In genomic region chr13:107119989-107120881, GRCh38 we compare ENCODE assay signal across 19 cellular contexts.
DNase-seq lines count a peak whose midpoint lies in the region; ATAC-seq and TF ChIP-seq lines count a peak whose summit lies in the region.
"Had no signal": no experiment of that assay in that cellular context is flagged by ENCODE, and none has a peak within 500 bp of the region (broad histone marks: within the 10 kb centered on the region; RNA-seq: fewer than 3 reads in every experiment).

No MANE protein-coding gene starts in this region.

- no peaks in the 10 kb centered on the region for H3K27me3 ChIP-seq in Caco-2 (replicated peaks; ENCODE audit: control insufficient read depth, insufficient read depth, low read length)
- H3K27me3 ChIP-seq in foreskin keratinocyte = no peaks in the 10 kb centered on the region

- H3K4me3 Mint-ChIP-seq in Caco-2 (ENCODE audit: unreplicated experiment) (no peak overlapping the region), WTC11 (no peak overlapping the region), nephron (no peak overlapping the region), Calu3 (ENCODE audit: low read depth, unreplicated experiment) (no peak overlapping the region)
- no peak overlapping the region for H3K4me3 Mint-ChIP-seq in activated naive CD4-positive, alpha-beta T cell treated with anti-CD3 and anti-CD28 coated beads for 36 hours

- H3K36me3 Mint-ChIP-seq in Caco-2 (ENCODE audit: insufficient read depth, unreplicated experiment) = peaks cover 6% of the 10 kb centered on the region
- no peaks in the 10 kb centered on the region for H3K36me3 Mint-ChIP-seq in WTC11
- no peaks in the 10 kb centered on the region for H3K36me3 Mint-ChIP-seq in nephron (ENCODE audit: low read depth)
- H3K36me3 Mint-ChIP-seq in Calu3 (ENCODE audit: insufficient read depth, unreplicated experiment) = no peaks in the 10 kb centered on the region
- peaks cover under 1% of the 10 kb centered on the region for H3K36me3 Mint-ChIP-seq in activated naive CD4-positive, alpha-beta T cell treated with anti-CD3 and anti-CD28 coated beads for 36 hours (ENCODE audit: low read depth)

- H3K9me3 ChIP-seq in Caco-2 = no peaks in the 10 kb centered on the region

- no peaks in the 10 kb centered on the region for H3K27me3 Mint-ChIP-seq in Caco-2 (ENCODE audit: insufficient read depth, unreplicated experiment)
- H3K27me3 Mint-ChIP-seq in WTC11 (ENCODE audit: low read depth) = no peaks in the 10 kb centered on the region
- no peaks in the 10 kb centered on the region for H3K27me3 Mint-ChIP-seq in nephron (ENCODE audit: low read depth)
- H3K27me3 Mint-ChIP-seq in Calu3 (ENCODE audit: unreplicated experiment) = no peaks in the 10 kb centered on the region
- H3K27me3 Mint-ChIP-seq in activated naive CD4-positive, alpha-beta T cell treated with anti-CD3 and anti-CD28 coated beads for 36 hours (ENCODE audit: low read depth) = peaks cover 3% of the 10 kb centered on the region

- POLR2A ChIA-PET in Caco-2 (lab: Charles Lee) = no interaction called here
- POLR2A ChIA-PET in WTC11 (lab: Charles Lee) = interaction anchor here (0.6 kb wide), 1 partner anchor 584 kb away, joined by 3 read pairs; no protein-coding TSS in a partner anchor

- intact Hi-C loops in Caco-2 (cut with micrococcal nuclease; ENCODE audit: unreplicated experiment) = loop anchor here (1.0 to 10.0 kb wide), 13 partner anchors 102 to 1038 kb away; partner anchors contain the start of gene ARGLU1
- intact Hi-C loops in Calu3 (cut with micrococcal nuclease; ENCODE audit: unreplicated experiment) = loop anchor here (5.0 to 10.0 kb wide), 2 partner anchors 203 to 575 kb away; no protein-coding TSS in a partner anchor
- intact Hi-C loops in activated naive CD4-positive, alpha-beta T cell treated with anti-CD3 and anti-CD28 coated beads for 36 hours (cut with micrococcal nuclease) = loop anchor here (10.0 kb wide), 1 partner anchor 1035 kb away; no protein-coding TSS in a partner anchor

- CTCF ChIA-PET in Caco-2 (lab: Charles Lee) = no interaction called here
- CTCF ChIA-PET in WTC11 (lab: Charles Lee) = no interaction called here
- CTCF ChIA-PET in Calu3 (lab: Charles Lee) = no interaction called here
- CTCF ChIA-PET in activated naive CD4-positive, alpha-beta T cell treated with anti-CD3 and anti-CD28 coated beads for 36 hours (lab: Charles Lee) = no interaction called here

- no peak overlapping the region for H3K4me3 ChIP-seq in Caco-2 (ENCODE audit: low read depth, low read length)
- H3K4me3 ChIP-seq: GM23248 had no signal

- no peaks in the 10 kb centered on the region; the same call in 1 of the 2 replicates for H3K36me3 ChIP-seq in Caco-2 (ENCODE audit: control insufficient read depth, insufficient read depth, low read length)

- no peak overlapping the region for H3K27ac ChIP-seq in foreskin keratinocyte
- H3K27ac ChIP-seq: C4-2B, GM23248, KMS-11 had no signal

- H3K9me3 Mint-ChIP-seq in Caco-2 (ENCODE audit: unreplicated experiment) (peaks cover 29% of the 10 kb centered on the region), WTC11 (no peaks in the 10 kb centered on the region), nephron (no peaks in the 10 kb centered on the region), Calu3 (ENCODE audit: low read depth, unreplicated experiment) (peaks cover 1% of the 10 kb centered on the region)
- H3K9me3 Mint-ChIP-seq in activated naive CD4-positive, alpha-beta T cell treated with anti-CD3 and anti-CD28 coated beads for 36 hours = peaks cover 5% of the 10 kb centered on the region

- no TSS peak for BruUV-seq in Caco-2 (replicated peaks; lab: Mats Ljungman, UMichigan)
- BruUV-seq in Calu3 (replicated peaks; lab: Mats Ljungman, UMichigan) = no TSS peak

- DNase-seq in Caco-2 = peak in 1 of 2 experiments; percentile 65
- DNase-seq in WTC11 (ENCODE audit: low spot score) = no peak
- peak; percentile 2 to 20 for DNase-seq in foreskin keratinocyte
- no peak for DNase-seq in Calu3
- DNase-seq in GM19238 (ENCODE audit: insufficient read length, low spot score) = no peak
- no peak for DNase-seq in activated naive CD4-positive, alpha-beta T cell treated with anti-CD3 and anti-CD28 coated beads for 36 hours
- DNase-seq: DMS 273 treated with DMSO at 0.1 percent for 48 hours; GM23248; NCI-H1417; NCI-H187; NCI-H2171; NCI-H69; NK-92 treated with Interleukin-12 subunit alpha and Interleukin-12 subunit beta, amount 100 ng/mL, for 24 hours; SIG-M5; T-helper 1 cell had no signal

- ATAC-seq in WTC11 (no peak), foreskin keratinocyte (no peak)
- ATAC-seq: SK-N-SH treated with all-trans-retinoic acid at 6 μM for 48 hours had no signal

- H3K27ac Mint-ChIP-seq in Caco-2 (ENCODE audit: unreplicated experiment) (peak overlapping the region; percentile 58), WTC11 (no peak overlapping the region), nephron (peak overlapping the region; percentile 46 to 96 (median 80)), Calu3 (ENCODE audit: unreplicated experiment) (no peak overlapping the region)
- no peak overlapping the region for H3K27ac Mint-ChIP-seq in activated naive CD4-positive, alpha-beta T cell treated with anti-CD3 and anti-CD28 coated beads for 36 hours

- H3K4me1 Mint-ChIP-seq in Caco-2 (ENCODE audit: low read depth, unreplicated experiment) = peaks cover 40% of the 10 kb centered on the region
- peaks cover 5% of the 10 kb centered on the region for H3K4me1 Mint-ChIP-seq in WTC11
- H3K4me1 Mint-ChIP-seq in nephron = peaks cover 5% of the 10 kb centered on the region
- H3K4me1 Mint-ChIP-seq in Calu3 (ENCODE audit: low read depth, unreplicated experiment) = no peaks in the 10 kb centered on the region
- no peaks in the 10 kb centered on the region for H3K4me1 Mint-ChIP-seq in activated naive CD4-positive, alpha-beta T cell treated with anti-CD3 and anti-CD28 coated beads for 36 hours (ENCODE audit: low read depth)

- peaks cover 72% of the 10 kb centered on the region for H3K4me1 ChIP-seq in Caco-2
- H3K4me1 ChIP-seq in foreskin keratinocyte = no peaks in the 10 kb centered on the region

- TF ChIP-seq CTCF in Caco-2 (IDR thresholded peaks at IDR 0.05; ENCODE audit: insufficient read depth in 1 of 2, low read depth in 1 of 2, low read length in 1 of 2, severe bottlenecking in 1 of 2, unreplicated experiment in 1 of 2) (no peak), WTC11 (IDR thresholded peaks at IDR 0.05) (no peak), foreskin keratinocyte (conservative IDR thresholded peaks at IDR 0.05) (no peak), nephron (IDR thresholded peaks at IDR 0.05; ENCODE audit: unreplicated experiment in 3 of 3) (no peak), Calu3 (IDR thresholded peaks at IDR 0.05; ENCODE audit: unreplicated experiment) (no peak)

TF ChIP-seq in WTC11, 78 proteins besides CTCF, POLR2A, EP300 and RAD21:
- no peak for TF ChIP-seq NFYB (CRISPR knock-in tag; conservative IDR thresholded peaks at IDR 0.05; ENCODE audit: low read depth)
- TF ChIP-seq GABPB1 (CRISPR knock-in tag; IDR thresholded peaks at IDR 0.05) = peak; percentile 18; the same call in 1 of the 2 replicates
- TF ChIP-seq ZMAT4 (CRISPR knock-in tag; IDR thresholded peaks at IDR 0.05) = no peak

Comparison
In these comparisons a context has a peak if more than half of its experiments do, and no peak if none do; other contexts are left out.
1. DNase-seq: peak in foreskin keratinocyte (2 of 2); none in WTC11 (single experiment), Calu3 (single experiment), GM19238 (single experiment) and activated naive CD4-positive, alpha-beta T cell treated with anti-CD3 and anti-CD28 coated beads for 36 hours (single experiment).
2. H3K27ac Mint-ChIP-seq: peak in Caco-2 (single experiment) and nephron (3 of 3); none in WTC11 (single experiment), Calu3 (single experiment) and activated naive CD4-positive, alpha-beta T cell treated with anti-CD3 and anti-CD28 coated beads for 36 hours (single experiment).